Comparison of ENCODE assay signal across 21 cellular contexts in the genomic region with DNA sequence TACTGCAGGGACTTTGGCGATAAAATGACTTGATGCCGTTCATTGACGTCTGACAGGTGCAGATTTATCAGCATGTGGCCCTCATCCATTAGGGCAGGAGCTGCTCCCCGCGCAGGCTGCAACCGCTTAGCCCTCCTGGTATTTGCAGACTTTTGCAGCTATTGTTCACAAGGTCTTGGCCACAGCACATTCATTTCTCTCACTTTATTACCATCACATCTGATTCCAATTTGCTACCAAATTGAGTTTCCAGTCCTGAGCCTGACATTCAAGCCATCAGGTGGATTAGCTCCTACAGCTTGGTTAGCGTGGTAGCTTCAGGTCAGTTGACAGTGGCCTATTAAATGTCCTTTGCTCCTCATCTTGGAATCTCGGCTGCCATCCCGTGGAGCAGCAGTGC.
DNase-seq lines count a peak whose midpoint lies in the region; ATAC-seq, FAIRE-seq and TF ChIP-seq lines count a peak whose summit lies in the region.
"Had no signal": no experiment of that assay in that cellular context is flagged by ENCODE, and none has a peak within 500 bp of the region (broad histone marks: within the 10 kb centered on the region; RNA-seq: fewer than 3 reads in every experiment).

No MANE protein-coding gene starts in this region.

- H3K9me3 ChIP-seq in mammary epithelial cell (replicated peaks; ENCODE audit: insufficient read depth, low read length) (no peaks in the 10 kb centered on the region), keratinocyte (ENCODE audit: control insufficient read depth, low read depth, low read length) (no peaks in the 10 kb centered on the region)
- H3K9me3 ChIP-seq in CD8-positive, alpha-beta T cell (ENCODE audit: low read length), result no peaks in the 10 kb centered on the region
- H3K9me3 ChIP-seq: A549 had no signal

- no peaks in the 10 kb centered on the region for H3K36me3 Mint-ChIP-seq in MCF 10A (ENCODE audit: insufficient read depth, unreplicated experiment)
- no peaks in the 10 kb centered on the region for H3K36me3 Mint-ChIP-seq in CD8-positive, alpha-beta T cell

- H3K9me3 Mint-ChIP-seq in MCF 10A (ENCODE audit: unreplicated experiment), result no peaks in the 10 kb centered on the region
- H3K9me3 Mint-ChIP-seq in CD8-positive, alpha-beta T cell, result no peaks in the 10 kb centered on the region
- H3K9me3 Mint-ChIP-seq: HFFc6 had no signal

- POLR2A ChIA-PET in MCF 10A (lab: Yijun Ruan, JAX), result interaction anchor here (0.9 to 1.2 kb wide), 4 partner anchors 15 to 61 kb away, joined by 3 to 4 read pairs (median 3); no protein-coding TSS in a partner anchor
- POLR2A ChIA-PET in CD8-positive, alpha-beta T cell (lab: Charles Lee), result no interaction called here

- no peaks in the 10 kb centered on the region for H3K27me3 ChIP-seq in mammary epithelial cell (ENCODE audit: insufficient read depth, low read length)
- H3K27me3 ChIP-seq in keratinocyte (ENCODE audit: control insufficient read depth, extremely low read depth, insufficient read depth, low read length), result no peaks in the 10 kb centered on the region
- H3K27me3 ChIP-seq in CD8-positive, alpha-beta T cell (ENCODE audit: insufficient read depth, low read length), result no peaks in the 10 kb centered on the region

- no peak for DNase-seq in mammary epithelial cell
- no peak for DNase-seq in MCF 10A (ENCODE audit: unreplicated experiment)
- peak; percentile 93 for DNase-seq in SK-N-DZ (ENCODE audit: low spot score)
- no peak for DNase-seq in keratinocyte (ENCODE audit: low read depth, low spot score)
- DNase-seq in retina, result peak; percentile 36
- DNase-seq in coronary artery (ENCODE audit: low spot score), result no peak
- DNase-seq in T1000 (lab: John Stamatoyannopoulos, UW), result no peak
- DNase-seq in CD8-positive, alpha-beta T cell, result no peak
- DNase-seq: EL, GF-D8, HFFc6, Karpas-422, NCI-H2029, NCI-H2171 treated with DMSO at 0.1 percent for 48 hours, NCI-H446 treated with DMSO at 0.1 percent for 48 hours, NCI-H526 treated with DMSO at 0.1 percent for 48 hours, SHP77 treated with DMSO at 0.1 percent for 48 hours had no signal

- H3K4me1 ChIP-seq in mammary epithelial cell (ENCODE audit: insufficient read depth, low read length), result peaks cover 67% of the 10 kb centered on the region
- H3K4me1 ChIP-seq in keratinocyte (ENCODE audit: control insufficient read depth, extremely low read depth, insufficient read depth, low read length), result peaks cover 56% of the 10 kb centered on the region
- H3K4me1 ChIP-seq in CD8-positive, alpha-beta T cell (ENCODE audit: insufficient read depth, low read length), result no peaks in the 10 kb centered on the region

- H3K9me1 ChIP-seq in keratinocyte (ENCODE audit: control insufficient read depth, extremely low read depth, insufficient read depth, low read length), result no peaks in the 10 kb centered on the region

- H3K4me2 ChIP-seq in mammary epithelial cell (ENCODE audit: insufficient read depth, low read depth, low read length) (no peak overlapping the region), keratinocyte (ENCODE audit: control insufficient read depth, extremely low read depth, insufficient read depth, low read depth, low read length) (no peak overlapping the region)
- H3K4me2 ChIP-seq: A549 had no signal

- H3K4me1 Mint-ChIP-seq in MCF 10A (ENCODE audit: insufficient read depth, unreplicated experiment), result peaks cover 22% of the 10 kb centered on the region
- H3K4me1 Mint-ChIP-seq in CD8-positive, alpha-beta T cell (ENCODE audit: low read depth), result no peaks in the 10 kb centered on the region
- H3K4me1 Mint-ChIP-seq: B cell had no signal

- in situ Hi-C loops in mammary epithelial cell (cut with MboI; ENCODE audit: low sequenced_read_pairs in 2 of 2), result loop anchor here in 1 of 2 donors (10.0 kb wide), 1 partner anchor 57 kb away; no protein-coding TSS in a partner anchor

- H3K27ac Mint-ChIP-seq in MCF 10A (ENCODE audit: low read depth, unreplicated experiment), result no peak overlapping the region
- no peak overlapping the region for H3K27ac Mint-ChIP-seq in CD8-positive, alpha-beta T cell
- H3K27ac Mint-ChIP-seq: B cell, HFFc6 had no signal

- BruUV-seq in mammary epithelial cell (replicated peaks; lab: Mats Ljungman, UMichigan) (no TSS peak), MCF 10A (replicated peaks; lab: Mats Ljungman, UMichigan) (no TSS peak)

- TF ChIP-seq CTCF in mammary epithelial cell (conservative IDR thresholded peaks at IDR 0.05 in 1 of 2, IDR thresholded peaks at IDR 0.05 in 1 of 2; ENCODE audit: extremely low read depth in 1 of 2, insufficient read depth in 1 of 2, low read depth in 1 of 2, low read length in 2 of 2) (no peak), MCF 10A (IDR thresholded peaks at IDR 0.05; ENCODE audit: unreplicated experiment) (no peak), keratinocyte (optimal IDR thresholded peaks at IDR 0.05 in 1 of 3, IDR thresholded peaks at IDR 0.05 in 1 of 3, conservative IDR thresholded peaks at IDR 0.05 in 1 of 3; ENCODE audit: extremely low read depth in 1 of 3, insufficient read depth in 2 of 3, low read length in 3 of 3) (no peak), coronary artery (IDR thresholded peaks at IDR 0.05) (no peak)
- TF ChIP-seq CTCF in CD8-positive, alpha-beta T cell (IDR thresholded peaks at IDR 0.05), result no peak

- H3K79me2 ChIP-seq in mammary epithelial cell (ENCODE audit: insufficient read depth, low read length) (peaks cover 12% of the 10 kb centered on the region), keratinocyte (ENCODE audit: control insufficient read depth, insufficient read depth, low read length) (no peaks in the 10 kb centered on the region)

- intact Hi-C loops in mammary epithelial cell (cut with micrococcal nuclease) (no loop called here), MCF 10A (cut with micrococcal nuclease) (no loop called here)
- intact Hi-C loops in CD8-positive, alpha-beta T cell (cut with DNase I, micrococcal nuclease), result no loop called here

- WGBS in mammary epithelial cell (ENCODE audit: low coverage, missing lambda C conversion rate), result 100% methylated on average over 9 of the region's 9 CpGs

- H3K27ac ChIP-seq in mammary epithelial cell (ENCODE audit: insufficient read depth, low read depth, low read length) (peak overlapping the region; percentile 100), keratinocyte (ENCODE audit: control insufficient read depth, insufficient read depth, low read length) (peak overlapping the region; percentile 82), coronary artery (no peak overlapping the region)
- H3K27ac ChIP-seq in CD8-positive, alpha-beta T cell (ENCODE audit: low read depth, low read length), result no peak overlapping the region
- H3K27ac ChIP-seq: A549, RWPE1 had no signal

- no peak overlapping the region for H2AFZ ChIP-seq in mammary epithelial cell (ENCODE audit: low read depth, low read length)
- H2AFZ ChIP-seq in keratinocyte (ENCODE audit: control insufficient read depth, low read length), result no peak overlapping the region

- dilution Hi-C loops in mammary epithelial cell (cut with HindIII; ENCODE audit: low sequenced_read_pairs) (no loop called here), keratinocyte (cut with MboI; ENCODE audit: extremely low pct_ligation_motif_present, low sequenced_read_pairs) (no loop called here)

- H4K20me1 ChIP-seq in mammary epithelial cell (ENCODE audit: insufficient read depth, low read length), result no peaks in the 10 kb centered on the region
- no peaks in the 10 kb centered on the region for H4K20me1 ChIP-seq in keratinocyte (ENCODE audit: control insufficient read depth, extremely low read depth, insufficient read depth, low read length)

- CTCF ChIA-PET in mammary epithelial cell (lab: Charles Lee; ENCODE audit: low non-redundant PET) (interaction anchor here (0.6 kb wide), 1 partner anchor 65 kb away, joined by 6 read pairs; no protein-coding TSS in a partner anchor), MCF 10A (lab: Yijun Ruan, JAX) (no interaction called here)
- CTCF ChIA-PET in CD8-positive, alpha-beta T cell (lab: Charles Lee), result no interaction called here

- no peak overlapping the region for H3K9ac ChIP-seq in mammary epithelial cell (ENCODE audit: insufficient read depth, low read length)
- H3K9ac ChIP-seq in keratinocyte (ENCODE audit: control insufficient read depth, extremely low read depth, insufficient read depth, low read length), result peak overlapping the region; percentile 25

- no peak for ATAC-seq in CD8-positive, alpha-beta T cell
- ATAC-seq: A549 had no signal

- FAIRE-seq in keratinocyte (lab: Jason Lieb, UNC), result no peak
- FAIRE-seq: A549, H54 had no signal

- no peak overlapping the region for H3K4me3 Mint-ChIP-seq in MCF 10A (ENCODE audit: unreplicated experiment)
- no peak overlapping the region for H3K4me3 Mint-ChIP-seq in CD8-positive, alpha-beta T cell
- H3K4me3 Mint-ChIP-seq: B cell, HFFc6 had no signal

- H3K36me3 ChIP-seq in mammary epithelial cell (ENCODE audit: insufficient read depth, low read length) (no peaks in the 10 kb centered on the region), keratinocyte (ENCODE audit: control insufficient read depth in 2 of 2, extremely low read depth in 1 of 2, insufficient read depth in 2 of 2, low read length in 2 of 2) (no peaks in the 10 kb centered on the region)
- H3K36me3 ChIP-seq in CD8-positive, alpha-beta T cell (ENCODE audit: insufficient read depth, low read length), result no peaks in the 10 kb centered on the region

- no peaks in the 10 kb centered on the region for H3K27me3 Mint-ChIP-seq in MCF 10A (ENCODE audit: insufficient read depth, unreplicated experiment)
- H3K27me3 Mint-ChIP-seq in CD8-positive, alpha-beta T cell (ENCODE audit: low read depth), result peaks cover 19% of the 10 kb centered on the region

- H3K4me3 ChIP-seq in mammary epithelial cell (replicated peaks in 1 of 3; ENCODE audit: insufficient read depth in 1 of 3, low read depth in 2 of 3, low read length in 3 of 3) (no peak overlapping the region), keratinocyte (ENCODE audit: control insufficient read depth in 2 of 3, extremely low read depth in 1 of 3, insufficient read depth in 2 of 3, low read depth in 1 of 3, low read length in 3 of 3) (no peak overlapping the region), coronary artery (no peak overlapping the region)
- H3K4me3 ChIP-seq in CD8-positive, alpha-beta T cell (ENCODE audit: low read depth, low read length), result no peak overlapping the region
- H3K4me3 ChIP-seq: A549 had no signal

Comparison
In these comparisons a context has a peak if more than half of its experiments do, and no peak if none do; other contexts are left out.
1. DNase-seq: peak in SK-N-DZ (single experiment) and retina (single experiment); none in mammary epithelial cell (single experiment), MCF 10A (single experiment), keratinocyte (single experiment), coronary artery (single experiment), T1000 (single experiment) and CD8-positive, alpha-beta T cell (0 of 7).
2. H3K27ac ChIP-seq: peak in mammary epithelial cell (single experiment) and keratinocyte (single experiment); none in coronary artery (0 of 2) and CD8-positive, alpha-beta T cell (single experiment).